In genomic region chr17:78753316-78754250, GRCh38 we compare ENCODE assay signal across 14 cellular contexts. TPM values are rescaled to one million over a fixed set of nuclear protein-coding genes. Genes with fewer than 3 reads are reported as not detected.
DNase-seq lines count a peak whose midpoint lies in the region; TF ChIP-seq lines count a peak whose summit lies in the region.
"Had no signal": no experiment of that assay in that cellular context is flagged by ENCODE, and none has a peak within 500 bp of the region (broad histone marks: within the 10 kb centered on the region; RNA-seq: fewer than 3 reads in every experiment).

No MANE protein-coding gene starts in this region.

- peak overlapping the region in 2 of 4 donors; percentile 7 to 42 for H3K4me3 Mint-ChIP-seq in IgD-negative memory B cell
- peak overlapping the region; percentile 46 for H3K4me3 Mint-ChIP-seq in activated naive CD8-positive, alpha-beta T cell treated with anti-CD3 and anti-CD28 coated beads for 36 hours
- H3K4me3 Mint-ChIP-seq in HFFc6 = no peak overlapping the region
- H3K4me3 Mint-ChIP-seq: WTC11 had no signal

- H2BK12ac ChIP-seq in neuronal stem cell (ENCODE audit: low read length) = no peak overlapping the region

- H4K91ac ChIP-seq in neuronal stem cell (ENCODE audit: low read depth, low read length, poor library complexity) = no peak overlapping the region

- H3K14ac ChIP-seq in neuronal stem cell (ENCODE audit: low read length) = peak overlapping the region; percentile 56

- H2BK15ac ChIP-seq in neuronal stem cell (ENCODE audit: low read length) = no peak overlapping the region

- no peak overlapping the region for H2AK5ac ChIP-seq in neuronal stem cell (ENCODE audit: low read depth, low read length)

- H3K27me3 ChIP-seq in neuronal stem cell (ENCODE audit: control insufficient read depth in 3 of 3, insufficient read depth in 3 of 3, low read depth in 1 of 3, low read length in 3 of 3) = no peaks in the 10 kb centered on the region
- no peaks in the 10 kb centered on the region for H3K27me3 ChIP-seq in HAP-1 (ENCODE audit: low read depth)
- H3K27me3 ChIP-seq: tibial artery had no signal

- TF ChIP-seq CTCF in HFFc6 (IDR thresholded peaks at IDR 0.05) = no peak

- H3K4me1 ChIP-seq in neuronal stem cell (ENCODE audit: control insufficient read depth in 2 of 2, insufficient read depth in 1 of 2, low read depth in 1 of 2, low read length in 2 of 2) (peaks cover 2% of the 10 kb centered on the region in 2 donors), HAP-1 (peaks cover under 1% of the 10 kb centered on the region)

- H3K4ac ChIP-seq in neuronal stem cell (ENCODE audit: low read length) = no peak overlapping the region

- H2AFZ ChIP-seq in neuronal stem cell (ENCODE audit: low read length) = no peak overlapping the region

- H3K36me3 Mint-ChIP-seq in IgD-negative memory B cell (peaks cover 7% of the 10 kb centered on the region), HFFc6 (ENCODE audit: low read depth) (no peaks in the 10 kb centered on the region)
- peaks cover 13% of the 10 kb centered on the region for H3K36me3 Mint-ChIP-seq in activated naive CD8-positive, alpha-beta T cell treated with anti-CD3 and anti-CD28 coated beads for 36 hours
- H3K36me3 Mint-ChIP-seq: WTC11 had no signal

- H3K36me3 ChIP-seq in neuronal stem cell (replicated peaks in 1 of 2; ENCODE audit: control insufficient read depth in 2 of 2, insufficient read depth in 2 of 2, low read length in 2 of 2) (no peaks in the 10 kb centered on the region), HAP-1 (replicated peaks) (no peaks in the 10 kb centered on the region)
- H3K36me3 ChIP-seq: tibial artery had no signal

- H3K9me3 ChIP-seq in neuronal stem cell (replicated peaks in 1 of 2; ENCODE audit: control insufficient read depth in 2 of 2, insufficient read depth in 1 of 2, low read depth in 1 of 2, low read length in 2 of 2) (no peaks in the 10 kb centered on the region), HAP-1 (no peaks in the 10 kb centered on the region)
- H3K9me3 ChIP-seq: tibial artery had no signal

- peak; percentile 70 for DNase-seq in activated CD8-positive, alpha-beta memory T cell treated with anti-CD3 and anti-CD28 coated beads for 24 hours
- no peak for DNase-seq in activated CD8-positive, alpha-beta memory T cell treated with anti-CD3 and anti-CD28 coated beads, Interleukin-2, amount 50 U/mL, for 4 hours
- no peak for DNase-seq in activated naive CD8-positive, alpha-beta T cell treated with anti-CD3 and anti-CD28 coated beads for 36 hours
- DNase-seq in neuronal stem cell (ENCODE audit: low spot score) (no peak), HAP-1 (ENCODE audit: low spot score in 2 of 2) (no peak), RPMI8226 (no peak), HFFc6 (no peak)
- DNase-seq: activated gamma-delta T cell; effector CD4-positive, alpha-beta T cell; NCI-H1694 treated with DMSO at 0.1 percent for 48 hours; SW 1271; tibial artery had no signal

- no peak overlapping the region for H2BK5ac ChIP-seq in neuronal stem cell (ENCODE audit: low read length)

- in situ Hi-C loops in HAP-1 (cut with MboI; ENCODE audit: low sequenced_read_pairs) = no loop called here

- H3K9ac ChIP-seq in neuronal stem cell (ENCODE audit: low read depth, low read length, poor library complexity) = no peak overlapping the region

- no peak overlapping the region for H3K4me3 ChIP-seq in neuronal stem cell (ENCODE audit: low read length in 2 of 2)
- H3K4me3 ChIP-seq in HAP-1 = no peak overlapping the region
- H3K4me3 ChIP-seq: tibial artery had no signal

- H3K27me3 Mint-ChIP-seq in IgD-negative memory B cell (no peaks in the 10 kb centered on the region), HFFc6 (ENCODE audit: insufficient read depth) (no peaks in the 10 kb centered on the region; the same call in 1 of the 2 replicates)
- H3K27me3 Mint-ChIP-seq in activated naive CD8-positive, alpha-beta T cell treated with anti-CD3 and anti-CD28 coated beads for 36 hours = no peaks in the 10 kb centered on the region

- no peak overlapping the region for H3K4me2 ChIP-seq in neuronal stem cell (ENCODE audit: insufficient read depth, low read length, poor library complexity, severe bottlenecking)

- H3K4me1 Mint-ChIP-seq in IgD-negative memory B cell = peaks cover 38 to 66% (median 63%) of the 10 kb centered on the region in 3 donors
- H3K4me1 Mint-ChIP-seq in activated naive CD8-positive, alpha-beta T cell treated with anti-CD3 and anti-CD28 coated beads for 36 hours = peaks cover 81% of the 10 kb centered on the region
- peaks cover 10% of the 10 kb centered on the region for H3K4me1 Mint-ChIP-seq in HFFc6 (ENCODE audit: low read depth)

- peaks cover 2% of the 10 kb centered on the region for H3K79me1 ChIP-seq in neuronal stem cell (ENCODE audit: low read depth, low read length)

- H3K27ac Mint-ChIP-seq in IgD-negative memory B cell = peak overlapping the region; percentile 54 to 89 (median 78)
- peak overlapping the region; percentile 92 for H3K27ac Mint-ChIP-seq in activated naive CD8-positive, alpha-beta T cell treated with anti-CD3 and anti-CD28 coated beads for 36 hours
- no peak overlapping the region for H3K27ac Mint-ChIP-seq in HFFc6
- H3K27ac Mint-ChIP-seq: WTC11 had no signal

- H3K27ac ChIP-seq in neuronal stem cell (replicated peaks; ENCODE audit: low read length) = no peak overlapping the region
- H3K27ac ChIP-seq: tibial artery had no signal

- H3K9me3 Mint-ChIP-seq in IgD-negative memory B cell (no peaks in the 10 kb centered on the region), HFFc6 (no peaks in the 10 kb centered on the region)
- no peaks in the 10 kb centered on the region for H3K9me3 Mint-ChIP-seq in activated naive CD8-positive, alpha-beta T cell treated with anti-CD3 and anti-CD28 coated beads for 36 hours
- H3K9me3 Mint-ChIP-seq: WTC11 had no signal

- H4K8ac ChIP-seq in neuronal stem cell (ENCODE audit: low read depth, low read length) = no peak overlapping the region

- no CpG with 5 or more reads among the region's 13 CpGs for WGBS in neuronal stem cell (ENCODE audit: extremely low coverage in 2 of 2, insufficient read length in 2 of 2, insufficient replicate concordance in 1 of 2), 2 donors

- H3K18ac ChIP-seq in neuronal stem cell (ENCODE audit: low read length) = no peak overlapping the region

- H2BK120ac ChIP-seq in neuronal stem cell (ENCODE audit: low read depth, low read length) = no peak overlapping the region

- H3K23ac ChIP-seq in neuronal stem cell (ENCODE audit: low read depth, low read length, poor library complexity) = no peak overlapping the region

RNA-seq across cellular contexts. Expression of gene CYTH1, which starts 28.5 kb away (rescaled TPM):
- 210 TPM for polyA plus RNA-seq in IgD-negative memory B cell
- 10 to 100 TPM; 88.9 to 89.6 TPM for total RNA-seq in activated naive CD8-positive, alpha-beta T cell treated with anti-CD3 and anti-CD28 coated beads for 36 hours
- 13.3 TPM for polyA plus RNA-seq in neuronal stem cell (2013, experiment 1 of 2)
- 13.8 TPM for polyA plus RNA-seq in neuronal stem cell (2013, experiment 2 of 2)
- total RNA-seq in HFFc6 (2021; fragmentation: NEBNext Ultra II Directional; extraction: Animal tissue kit (Norgen Biotek cat#: 25700)) = 10 to 100 TPM in 4 of 6 experiments, 1 to 10 TPM in 2; 7.7 to 15.3 (median 10.9) TPM

Comparison
In these comparisons a context has a peak if more than half of its experiments do, and no peak if none do; other contexts are left out.
1. RNA of gene CYTH1, which starts 28.5 kb away (total RNA-seq): 88.9 to 89.6 TPM in activated naive CD8-positive, alpha-beta T cell treated with anti-CD3 and anti-CD28 coated beads for 36 hours; 7.7 to 15.3 TPM in HFFc6; every median in the first group is over 4 times any median in the second.